In the genomic region with DNA sequence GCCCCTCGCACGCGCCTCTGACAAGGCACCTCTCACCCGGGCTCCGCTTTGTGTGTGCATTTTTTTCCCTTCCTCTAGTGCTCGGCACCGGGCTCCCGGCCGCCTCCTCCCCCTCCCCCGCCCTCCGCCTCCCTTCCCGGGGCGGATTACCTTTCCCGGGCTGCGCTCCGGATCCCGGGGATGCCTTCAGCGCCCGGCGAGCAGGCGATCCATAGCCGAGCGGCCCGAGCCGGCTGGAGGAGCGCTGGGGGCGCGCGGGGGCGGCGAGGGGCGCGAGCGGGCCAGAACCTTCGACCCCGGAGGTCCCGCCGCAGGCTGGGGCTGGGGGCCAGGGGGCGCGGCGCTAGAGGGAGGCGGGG, we compare ENCODE assay signal across 8 cellular contexts. TPM values are rescaled to one million over a fixed set of nuclear protein-coding genes. Genes with fewer than 3 reads are reported as not detected.
DNase-seq lines count a peak whose midpoint lies in the region; ATAC-seq lines count a peak whose summit lies in the region.

No MANE protein-coding gene starts in this region.

- intact Hi-C loops in activated CD4-positive, alpha-beta T cell treated with anti-CD3 and anti-CD28 coated beads for 36 hours (cut with DNase I, micrococcal nuclease): loop anchor here in 1 of 2 experiments (10.0 kb wide), 1 partner anchor 241 kb away; no protein-coding TSS in a partner anchor

- H3K4me3 ChIP-seq in iPS-15b (ENCODE audit: low read depth, low read length): peak overlapping the region; percentile 84
- peak overlapping the region; percentile 46 for H3K4me3 ChIP-seq in skeletal muscle cell (ENCODE audit: low read depth, low read length)

- H3K27me3 ChIP-seq in iPS-15b (ENCODE audit: control insufficient read depth, insufficient read depth, low read length): peaks cover 38% of the 10 kb centered on the region

- H3K36me3 ChIP-seq in iPS-15b (ENCODE audit: control insufficient read depth, insufficient read depth, low read length): no peaks in the 10 kb centered on the region

- peak overlapping the region; percentile 35 for H3K4me3 Mint-ChIP-seq in activated CD4-positive, alpha-beta T cell treated with anti-CD3 and anti-CD28 coated beads for 36 hours
- H3K4me3 Mint-ChIP-seq in activated naive CD8-positive, alpha-beta T cell treated with anti-CD3 and anti-CD28 coated beads, Interleukin-2, amount 50 U/mL, for 24 hours: peak overlapping the region; percentile 68

- H3K9me3 ChIP-seq in iPS-15b (ENCODE audit: control insufficient read depth, insufficient read depth, low read length): no peaks in the 10 kb centered on the region

- CTCF ChIA-PET in activated CD4-positive, alpha-beta T cell treated with anti-CD3 and anti-CD28 coated beads for 36 hours (lab: Charles Lee): interaction anchor here (0.6 to 1.3 kb wide), 3 partner anchors 9 to 739 kb away, joined by 3 to 5 read pairs (median 5); no protein-coding TSS in a partner anchor

- ATAC-seq in activated CD4-positive, alpha-beta T cell treated with anti-CD3 and anti-CD28 coated beads for 36 hours: no peak
- ATAC-seq in HG02943 (IDR thresholded peaks at IDR 0.05; ENCODE audit: low read depth, unreplicated experiment): peak; percentile 19
- ATAC-seq in activated naive CD8-positive, alpha-beta T cell treated with anti-CD3 and anti-CD28 coated beads, Interleukin-2, amount 50 U/mL, for 24 hours: no peak

- H3K27me3 Mint-ChIP-seq in activated CD4-positive, alpha-beta T cell treated with anti-CD3 and anti-CD28 coated beads for 36 hours: peaks cover 38% of the 10 kb centered on the region
- H3K27me3 Mint-ChIP-seq in activated naive CD8-positive, alpha-beta T cell treated with anti-CD3 and anti-CD28 coated beads, Interleukin-2, amount 50 U/mL, for 24 hours: peaks cover 49% of the 10 kb centered on the region

- no peak overlapping the region for H3K27ac Mint-ChIP-seq in activated CD4-positive, alpha-beta T cell treated with anti-CD3 and anti-CD28 coated beads for 36 hours
- H3K27ac Mint-ChIP-seq in activated naive CD8-positive, alpha-beta T cell treated with anti-CD3 and anti-CD28 coated beads, Interleukin-2, amount 50 U/mL, for 24 hours: no peak overlapping the region

- POLR2A ChIA-PET in activated CD4-positive, alpha-beta T cell treated with anti-CD3 and anti-CD28 coated beads for 36 hours (lab: Charles Lee): no interaction called here

- H3K9ac ChIP-seq in iPS-15b (ENCODE audit: low read depth, low read length): peak overlapping the region; percentile 65

- H3K4me1 Mint-ChIP-seq in activated CD4-positive, alpha-beta T cell treated with anti-CD3 and anti-CD28 coated beads for 36 hours: peaks cover 9% of the 10 kb centered on the region
- peaks cover 10% of the 10 kb centered on the region for H3K4me1 Mint-ChIP-seq in activated naive CD8-positive, alpha-beta T cell treated with anti-CD3 and anti-CD28 coated beads, Interleukin-2, amount 50 U/mL, for 24 hours

- peaks cover 2% of the 10 kb centered on the region for H3K36me3 Mint-ChIP-seq in activated CD4-positive, alpha-beta T cell treated with anti-CD3 and anti-CD28 coated beads for 36 hours (ENCODE audit: low read depth)
- no peaks in the 10 kb centered on the region for H3K36me3 Mint-ChIP-seq in activated naive CD8-positive, alpha-beta T cell treated with anti-CD3 and anti-CD28 coated beads, Interleukin-2, amount 50 U/mL, for 24 hours (ENCODE audit: low read depth)

- peaks cover 5% of the 10 kb centered on the region for H3K4me1 ChIP-seq in iPS-15b (ENCODE audit: control insufficient read depth, insufficient read depth, low read length)

- peak; percentile 21 for DNase-seq in activated CD4-positive, alpha-beta T cell treated with anti-CD3 and anti-CD28 coated beads for 36 hours
- DNase-seq in activated CD4-positive, alpha-beta T cell treated with anti-CD3 and anti-CD28 coated beads for 1 hour: no peak
- no peak for DNase-seq in activated naive CD8-positive, alpha-beta T cell treated with anti-CD3 and anti-CD28 coated beads, Interleukin-2, amount 50 U/mL, for 24 hours
- no peak for DNase-seq in skeletal muscle cell (ENCODE audit: low read depth)
- no peak for DNase-seq in NCI-H2029 (lab: John Stamatoyannopoulos, UW)
- DNase-seq in activated CD8-positive, alpha-beta memory T cell treated with anti-CD3 and anti-CD28 coated beads, Interleukin-2, amount 50 U/mL, for 4 hours: no peak

- no peaks in the 10 kb centered on the region for H3K9me3 Mint-ChIP-seq in activated CD4-positive, alpha-beta T cell treated with anti-CD3 and anti-CD28 coated beads for 36 hours (ENCODE audit: low read depth)
- no peaks in the 10 kb centered on the region for H3K9me3 Mint-ChIP-seq in activated naive CD8-positive, alpha-beta T cell treated with anti-CD3 and anti-CD28 coated beads, Interleukin-2, amount 50 U/mL, for 24 hours

RNA-seq across cellular contexts. Expression of gene MPPED2, which starts 0.3 kb away (rescaled TPM):
- under 1 TPM; 0.30 to 0.54 TPM for total RNA-seq in activated CD4-positive, alpha-beta T cell treated with anti-CD3 and anti-CD28 coated beads for 36 hours
